8 cellular contexts compared by ENCODE assay signal in genomic region chr1:62621907-62622306, GRCh38. TPM values are rescaled to one million over a fixed set of nuclear protein-coding genes. Genes with fewer than 3 reads are reported as not detected.
A peak's percentile ranks its signal among the peaks of the same experiment; 100 is the strongest.
DNase-seq lines count a peak whose midpoint lies in the region; ATAC-seq, FAIRE-seq and TF ChIP-seq lines count a peak whose summit lies in the region.

No MANE protein-coding gene starts in this region.

- FAIRE-seq in D721Med (lab: Jason Lieb, UNC): no peak

- in situ Hi-C loops in KBM-7 (cut with MboI; ENCODE audit: low pct_unique_long_range_greater_than_20kb, low sequenced_read_pairs): no loop called here

- DNase-seq in EL (peak; percentile 95), T1000 (lab: John Stamatoyannopoulos, UW) (peak; percentile 11), left lobe of liver (ENCODE audit: low spot score) (peak; percentile 85), KBM-7 (no peak), D721Med (ENCODE audit: insufficient read length, low spot score) (no peak), OCI-M2 (lab: John Stamatoyannopoulos, UW; ENCODE audit: unreplicated experiment) (no peak)

- ATAC-seq in GM19455 (IDR thresholded peaks at IDR 0.05; ENCODE audit: unreplicated experiment): peak; percentile 91
- peak; percentile 97 for ATAC-seq in HG03378 (IDR thresholded peaks at IDR 0.05; ENCODE audit: unreplicated experiment)
- peak; percentile 95 for ATAC-seq in left lobe of liver

- no peak for TF ChIP-seq CTCF in D721Med (IDR thresholded peaks at IDR 0.05; ENCODE audit: insufficient read depth, missing control alignments)

RNA-seq across cellular contexts. Expression of gene ANGPTL3, which starts 24.6 kb away (rescaled TPM):
- total RNA-seq in left lobe of liver: 220 TPM

Comparison
In these comparisons a context has a peak if more than half of its experiments do, and no peak if none do; other contexts are left out.
1. DNase-seq: peak in EL (single experiment), T1000 (single experiment) and left lobe of liver (single experiment); none in KBM-7 (single experiment), D721Med (single experiment) and OCI-M2 (single experiment).
2. Peak in every context shown above with its lines, with median percentiles within 50 percentile points of each other: ATAC-seq.